Comparison of ENCODE assay signal across 8 cellular contexts in the genomic region with DNA sequence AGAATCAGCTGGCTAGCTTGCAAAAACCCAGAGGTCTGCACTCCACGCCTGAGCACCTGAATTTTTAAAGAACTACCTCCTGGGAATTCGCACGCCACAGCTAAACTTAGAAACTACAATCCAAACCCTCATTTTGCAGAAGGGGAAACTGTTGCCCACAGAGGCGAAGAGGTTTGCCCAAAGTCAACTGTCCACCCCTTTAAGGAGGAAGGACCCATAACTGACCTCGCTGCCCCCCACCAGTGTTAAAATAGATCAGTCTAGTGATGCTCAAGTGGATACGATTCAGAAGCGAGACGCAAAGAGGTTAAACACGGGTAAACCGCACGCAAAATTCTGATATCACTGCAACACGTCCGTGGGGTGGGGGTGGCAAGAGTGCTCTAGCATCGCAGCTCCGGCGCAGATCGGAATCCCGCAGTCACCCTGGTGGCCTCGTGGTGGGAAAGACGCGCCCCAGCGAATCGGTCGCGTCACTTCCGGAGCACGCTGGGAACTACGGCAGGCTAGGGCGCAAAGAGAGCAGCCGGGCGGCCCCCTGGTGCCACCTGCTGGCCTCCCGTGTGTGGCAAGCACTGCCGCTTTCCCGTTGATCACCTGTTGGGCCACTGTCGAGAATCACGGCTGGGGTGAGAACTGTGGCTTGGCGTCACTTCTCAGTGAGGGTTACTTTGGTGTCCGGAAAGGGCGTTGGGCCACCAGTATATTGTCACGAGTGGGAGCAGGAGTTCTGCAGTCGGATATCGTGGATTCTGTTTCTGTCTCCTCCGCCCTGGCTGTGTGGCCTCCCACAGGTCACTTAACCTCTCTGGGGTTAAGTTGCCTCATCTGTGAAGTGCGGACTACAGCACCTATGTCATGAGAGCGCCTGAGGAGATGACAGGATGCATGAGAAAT.
DNase-seq lines count a peak whose midpoint lies in the region; ATAC-seq and TF ChIP-seq lines count a peak whose summit lies in the region.

A gene (minus strand): TSS at position 451 of the 897 bp plus-strand sequence. CDS start 686 bp downstream, outside the sequence.

- peak; percentile 54 for DNase-seq in AG09309 (ENCODE audit: low read depth)
- DNase-seq in NCI-H345 (lab: John Stamatoyannopoulos, UW): peak; percentile 95
- DNase-seq in activated CD4-positive, CD25-positive, alpha-beta regulatory T cell (lab: John Stamatoyannopoulos, UW): peak; percentile 84 to 91 (median 90)
- peak; percentile 95 for DNase-seq in central memory CD4-positive, alpha-beta T cell
- DNase-seq in islet precursor cell: peak; percentile 96
- peak; percentile 89 to 92 (median 90) for DNase-seq in stimulated activated CD4-positive, alpha-beta T cell treated with anti-CD3 and anti-CD28 coated beads, Interleukin-12 subunit alpha, Interleukin-12 subunit beta, amount 100 ng/mL, for 48 hours (ENCODE audit: low read depth in 2 of 3, low spot score in 1 of 3)

- TF ChIP-seq CTCF in AG09309 (IDR thresholded peaks at IDR 0.05; ENCODE audit: control insufficient read depth, insufficient read depth, low read depth, low read length, missing control alignments): peak; percentile 99

- H3K4me3 ChIP-seq in AG09309 (ENCODE audit: control insufficient read depth, low read depth, low read length): peak within 1 kb of the TSS; percentile 52

- peak; percentile 68 for ATAC-seq in GM18909 (IDR thresholded peaks at IDR 0.05; ENCODE audit: poor library complexity, unreplicated experiment)
- peak; percentile 72 for ATAC-seq in HG03196 (IDR thresholded peaks at IDR 0.05; ENCODE audit: unreplicated experiment)

Comparison
In these comparisons a context has a peak if more than half of its experiments do, and no peak if none do; other contexts are left out.
1. Peak in every context shown above with its lines: DNase-seq, ATAC-seq and H3K4me3 ChIP-seq.